Comparison of ENCODE assay signal across 9 cellular contexts in the genomic region with DNA sequence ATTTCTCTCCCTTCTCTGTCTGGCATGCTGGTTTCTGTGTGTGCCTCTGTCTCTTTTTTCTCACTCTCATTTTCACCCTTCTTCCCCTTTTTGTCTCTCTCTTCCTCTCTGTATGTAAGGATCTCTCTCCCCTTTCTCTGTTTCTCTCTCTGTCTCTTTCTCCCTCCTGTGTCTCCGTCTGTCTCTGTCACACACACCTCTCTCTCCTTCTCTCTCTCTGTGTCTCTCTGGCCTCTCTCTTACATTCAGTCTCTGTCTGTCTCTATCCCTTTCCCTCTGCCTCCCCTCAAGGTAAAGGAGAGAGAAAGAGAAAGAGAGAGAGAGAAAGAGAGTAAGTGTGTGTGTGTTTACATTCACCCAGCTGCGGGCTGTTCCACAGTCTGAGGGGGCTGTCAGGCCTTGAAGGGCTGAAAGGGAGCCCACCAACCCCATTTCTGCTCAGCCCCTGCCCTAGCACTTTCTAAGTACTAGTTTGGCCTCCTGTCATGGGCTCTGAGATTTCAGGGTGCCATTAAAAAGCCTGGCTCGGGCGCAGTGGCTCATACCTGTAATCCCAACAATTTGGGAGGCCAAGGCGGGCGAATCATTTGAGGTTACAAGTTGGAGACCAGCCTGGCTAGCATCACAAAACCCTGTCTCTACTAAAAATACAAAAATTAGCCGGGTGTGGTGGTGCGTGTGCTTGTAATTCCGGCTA. TPM values are rescaled to one million over a fixed set of nuclear protein-coding genes. Genes with fewer than 3 reads are reported as not detected.
DNase-seq lines count a peak whose midpoint lies in the region; TF ChIP-seq lines count a peak whose summit lies in the region.
"Had no signal": no experiment of that assay in that cellular context is flagged by ENCODE, and none has a peak within 500 bp of the region (broad histone marks: within the 10 kb centered on the region; RNA-seq: fewer than 3 reads in every experiment).

No MANE protein-coding gene starts in this region.

- peaks cover 19% of the 10 kb centered on the region for H3K4me1 Mint-ChIP-seq in T-helper 2 cell treated with Interferon-gamma antibody and Interleukin-4, amounts not matched to agents 5 μg/mL and 100 μg/mL, for 36 hours (ENCODE audit: low read depth)

- H3K4me1 ChIP-seq in OCI-LY7 (ENCODE audit: insufficient read depth, low read length, poor library complexity, severe bottlenecking), result peaks cover 18% of the 10 kb centered on the region
- peaks cover 0 to 13% (median 7%) of the 10 kb centered on the region in 3 donors for H3K4me1 ChIP-seq in esophagus squamous epithelium
- peaks cover 7% of the 10 kb centered on the region for H3K4me1 ChIP-seq in suprapubic skin
- H3K4me1 ChIP-seq in effector memory CD4-positive, alpha-beta T cell (ENCODE audit: control insufficient read depth, insufficient read depth, low read length, poor library complexity, severe bottlenecking), result no peaks in the 10 kb centered on the region

- no peak for TF ChIP-seq EP300 in suprapubic skin (IDR thresholded peaks at IDR 0.05)

- H2AFZ ChIP-seq in OCI-LY7 (ENCODE audit: low read length), result peak overlapping the region; percentile 76

- H3K36me3 Mint-ChIP-seq in T-helper 2 cell treated with Interferon-gamma antibody and Interleukin-4, amounts not matched to agents 5 μg/mL and 100 μg/mL, for 36 hours (ENCODE audit: low read depth), result no peaks in the 10 kb centered on the region

- H3K27ac ChIP-seq in OCI-LY7 (ENCODE audit: low read depth, low read length, poor library complexity, severe bottlenecking) (peak overlapping the region; percentile 86), esophagus squamous epithelium (peak overlapping the region; percentile 59 to 84 (median 78)), suprapubic skin (peak overlapping the region; percentile 64)
- H3K27ac ChIP-seq in effector memory CD4-positive, alpha-beta T cell (ENCODE audit: insufficient read depth, low read length, poor library complexity, severe bottlenecking), result no peak overlapping the region

- peak overlapping the region; percentile 90 for H3K4me3 Mint-ChIP-seq in T-helper 2 cell treated with Interferon-gamma antibody and Interleukin-4, amounts not matched to agents 5 μg/mL and 100 μg/mL, for 36 hours

- POLR2A ChIA-PET in OCI-LY7 (lab: Charles Lee), result interaction anchor here (1.2 kb wide), 1 partner anchor 22 kb away, joined by 9 read pairs; a partner anchor contains a TSS

- CTCF ChIA-PET in OCI-LY7 (lab: Charles Lee; ENCODE audit: unreplicated experiment), result interaction anchor here (0.7 kb wide), 1 partner anchor 56 kb away, joined by 3 read pairs; no protein-coding TSS in a partner anchor

- H3K9me2 ChIP-seq in OCI-LY7 (ENCODE audit: insufficient read depth, low read length), result no peaks in the 10 kb centered on the region

- H3K36me3 ChIP-seq in OCI-LY7 (ENCODE audit: insufficient read depth, low read length), result no peaks in the 10 kb centered on the region
- H3K36me3 ChIP-seq in esophagus squamous epithelium, result no peaks in the 10 kb centered on the region
- H3K36me3 ChIP-seq in suprapubic skin, result no peaks in the 10 kb centered on the region
- no peaks in the 10 kb centered on the region for H3K36me3 ChIP-seq in effector memory CD4-positive, alpha-beta T cell (ENCODE audit: control insufficient read depth, insufficient read depth, low read length)

- H3K9me3 ChIP-seq in OCI-LY7 (ENCODE audit: low read length), result no peaks in the 10 kb centered on the region
- H3K9me3 ChIP-seq in esophagus squamous epithelium, result no peaks in the 10 kb centered on the region
- no peaks in the 10 kb centered on the region for H3K9me3 ChIP-seq in suprapubic skin
- no peaks in the 10 kb centered on the region for H3K9me3 ChIP-seq in effector memory CD4-positive, alpha-beta T cell (ENCODE audit: control insufficient read depth, low read length)

- 56 to 66% methylated on average over 5 to 6 of the region's 9 CpGs for WGBS in esophagus squamous epithelium, 2 donors
- WGBS in suprapubic skin, result 64% methylated on average over 9 of the region's 9 CpGs

- no peaks in the 10 kb centered on the region for H4K20me1 ChIP-seq in OCI-LY7 (ENCODE audit: insufficient read depth, low read length)

- H3K27ac Mint-ChIP-seq in T-helper 2 cell treated with Interferon-gamma antibody and Interleukin-4, amounts not matched to agents 5 μg/mL and 100 μg/mL, for 36 hours, result peak overlapping the region; percentile 77

- no peak for DNase-seq in T-helper 2 cell treated with Interferon-gamma antibody and Interleukin-4, amounts not matched to agents 5 μg/mL and 100 μg/mL, for 36 hours (ENCODE audit: low spot score)
- DNase-seq in T-helper 2 cell (no peak), OCI-LY7 (ENCODE audit: low spot score) (peak; percentile 17), esophagus squamous epithelium (lab: John Stamatoyannopoulos, UW) (no peak), suprapubic skin (ENCODE audit: low spot score in 2 of 2) (peak; percentile 44 to 45), A172 (ENCODE audit: low spot score) (no peak), activated gamma-delta T cell treated with Interleukin-2 at 50 U/mL for 16 hours (no peak)
- DNase-seq in effector memory CD4-positive, alpha-beta T cell, result no peak
- DNase-seq: islet precursor cell had no signal

- intact Hi-C loops in OCI-LY7 (cut with micrococcal nuclease; ENCODE audit: unreplicated experiment), result no loop called here
- intact Hi-C loops in esophagus squamous epithelium (cut with DNase I), result no loop called here

- H3K27me3 ChIP-seq in esophagus squamous epithelium, result no peaks in the 10 kb centered on the region
- H3K27me3 ChIP-seq in suprapubic skin, result no peaks in the 10 kb centered on the region
- H3K27me3 ChIP-seq in effector memory CD4-positive, alpha-beta T cell (replicated peaks; ENCODE audit: control insufficient read depth, insufficient read depth, low read length, poor library complexity, severe bottlenecking), result no peaks in the 10 kb centered on the region

- peak overlapping the region; percentile 53 for H3K4me3 ChIP-seq in OCI-LY7 (ENCODE audit: low read depth, low read length, poor library complexity, severe bottlenecking)
- peak overlapping the region in 3 of 4 donors; percentile 34 to 63 (median 41) for H3K4me3 ChIP-seq in esophagus squamous epithelium
- H3K4me3 ChIP-seq in suprapubic skin, result peak overlapping the region; percentile 33
- H3K4me3 ChIP-seq in effector memory CD4-positive, alpha-beta T cell (ENCODE audit: insufficient read depth, low read depth, low read length, poor library complexity, severe bottlenecking), result no peak overlapping the region

- H3K79me2 ChIP-seq in OCI-LY7 (ENCODE audit: insufficient read depth, low read depth, low read length), result no peaks in the 10 kb centered on the region

- H3K27me3 Mint-ChIP-seq in T-helper 2 cell treated with Interferon-gamma antibody and Interleukin-4, amounts not matched to agents 5 μg/mL and 100 μg/mL, for 36 hours (ENCODE audit: low read depth), result no peaks in the 10 kb centered on the region

- H3K9me3 Mint-ChIP-seq in T-helper 2 cell treated with Interferon-gamma antibody and Interleukin-4, amounts not matched to agents 5 μg/mL and 100 μg/mL, for 36 hours, result no peaks in the 10 kb centered on the region

- TF ChIP-seq CTCF in OCI-LY7 (conservative IDR thresholded peaks at IDR 0.05; ENCODE audit: low read length), result no peak
- TF ChIP-seq CTCF in esophagus squamous epithelium (IDR thresholded peaks at IDR 0.05), result no peak
- TF ChIP-seq CTCF in suprapubic skin (IDR thresholded peaks at IDR 0.05), result no peak

- H3K4me2 ChIP-seq in OCI-LY7 (ENCODE audit: low read length), result peak overlapping the region; percentile 79

- BruUV-seq in OCI-LY7 (replicated peaks; lab: Mats Ljungman, UMichigan), result TSS peak; percentile 54

- TF ChIP-seq POLR2A in esophagus squamous epithelium (IDR thresholded peaks at IDR 0.05) (no peak), suprapubic skin (IDR thresholded peaks at IDR 0.05) (no peak)

RNA-seq across cellular contexts. Expression of a gene that starts 9.6 kb away (rescaled TPM):
- total RNA-seq in OCI-LY7 (2014; rRNA removed; shearing (Covaris generic)), result 22.0 and 23.5 TPM in 2 replicates
- total RNA-seq in OCI-LY7 (2022) (21.7 and 24.6 TPM in 2 replicates), esophagus squamous epithelium (10 to 100 TPM in 1 of 4 donors, 1 to 10 TPM in 3; 4.4 to 40.1 (median 5.3) TPM), suprapubic skin (10 to 100 TPM; 29.4 to 60.7 (median 48.4) TPM)
- 8.5 and 9.4 TPM in 2 replicates for total RNA-seq in A172 (2014; rRNA removed; shearing (Covaris generic))

RNA-seq across cellular contexts. Expression of a gene that starts 21.4 kb away (rescaled TPM):
- 23.2 and 28.3 TPM in 2 replicates for total RNA-seq in OCI-LY7 (2014; rRNA removed; shearing (Covaris generic))
- 26.2 and 32.9 TPM in 2 replicates for total RNA-seq in OCI-LY7 (2022)
- 10 to 100 TPM in 1 of 4 donors, 1 to 10 TPM in 3; 3.5 to 15.6 (median 5.3) TPM for total RNA-seq in esophagus squamous epithelium
- 10 to 100 TPM; 16.2 to 81.3 (median 28.6) TPM for total RNA-seq in suprapubic skin
- total RNA-seq in A172 (2014; rRNA removed; shearing (Covaris generic)), result 4.4 and 6.0 TPM in 2 replicates

RNA-seq across cellular contexts. Expression of a gene that starts 24.0 kb away (rescaled TPM):
- 5.4 and 6.2 TPM in 2 replicates for total RNA-seq in OCI-LY7 (2014; rRNA removed; shearing (Covaris generic))
- total RNA-seq in OCI-LY7 (2022) (8.7 and 10.1 TPM in 2 replicates), esophagus squamous epithelium (under 1 TPM in 3 of 4 donors, not detected in 1; 0.09 to 0.57 (median 0.18) TPM), suprapubic skin (1 to 10 TPM in 1 of 4 donors, under 1 TPM in 3; 0.21 to 2.3 (median 0.72) TPM)
- 0.47 and 0.72 TPM in 2 replicates for total RNA-seq in A172 (2014; rRNA removed; shearing (Covaris generic))

Comparison
In these comparisons a context has a peak if more than half of its experiments do, and no peak if none do; other contexts are left out.
1. DNase-seq: peak in OCI-LY7 (single experiment) and suprapubic skin (2 of 2); none in T-helper 2 cell treated with Interferon-gamma antibody and Interleukin-4, amounts not matched to agents 5 μg/mL and 100 μg/mL, for 36 hours (single experiment), T-helper 2 cell (0 of 5), esophagus squamous epithelium (single experiment), A172 (single experiment), activated gamma-delta T cell treated with Interleukin-2 at 50 U/mL for 16 hours (single experiment) and effector memory CD4-positive, alpha-beta T cell (0 of 3).